Comparison of ENCODE assay signal across 19 cellular contexts in the genomic region with DNA sequence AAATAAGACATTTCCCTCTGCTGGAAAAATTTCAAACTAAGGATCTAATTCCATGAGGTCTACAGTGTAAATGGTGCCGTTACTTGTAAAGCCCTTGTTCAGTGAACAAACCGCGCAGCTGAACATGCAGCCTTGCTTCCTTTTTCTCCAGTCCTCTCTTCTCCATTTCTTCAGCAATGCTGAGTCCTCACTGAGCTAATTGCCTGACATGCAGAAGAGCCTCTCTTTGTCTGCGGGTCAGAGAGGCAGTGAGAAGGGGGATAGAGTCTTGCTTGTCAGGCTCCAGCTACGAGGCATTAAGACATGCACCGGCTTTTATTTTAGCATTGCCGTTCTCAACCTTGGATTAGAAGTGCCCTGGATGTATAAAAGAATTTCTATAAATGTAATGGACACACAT.
"Had no signal": no experiment of that assay in that cellular context is flagged by ENCODE, and none has a peak within 500 bp of the region (broad histone marks: within the 10 kb centered on the region; RNA-seq: fewer than 3 reads in every experiment).

No MANE protein-coding gene starts in this region.

- H3K9me3 Mint-ChIP-seq: activated CD4-positive, alpha-beta memory T cell treated with anti-CD3 and anti-CD28 coated beads, Interleukin-2, amount 10 ng/mL, durations not matched to agents 7 days and 5 days; activated naive CD4-positive, alpha-beta T cell treated with anti-CD3 and anti-CD28 coated beads, Interleukin-2, amount 50 U/mL, for 24 hours; natural killer cell had no signal

- H3K4me3 Mint-ChIP-seq: activated CD4-positive, alpha-beta memory T cell treated with anti-CD3 and anti-CD28 coated beads, Interleukin-2, amount 10 ng/mL, durations not matched to agents 7 days and 5 days; activated CD4-positive, alpha-beta T cell treated with anti-CD3 and anti-CD28 coated beads for 36 hours; activated naive CD4-positive, alpha-beta T cell treated with anti-CD3 and anti-CD28 coated beads, Interleukin-2, amount 50 U/mL, for 24 hours; natural killer cell had no signal

- DNase-seq: activated CD4-positive, alpha-beta memory T cell treated with anti-CD3 and anti-CD28 coated beads, Interleukin-2, amount 10 ng/mL, durations not matched to agents 7 days and 5 days; activated CD4-positive, alpha-beta T cell treated with anti-CD3 and anti-CD28 coated beads for 36 hours; activated effector memory CD4-positive, alpha-beta T cell treated with anti-CD3 and anti-CD28 coated beads, Interleukin-2, amount 50 U/mL, for 16 hours; activated T-cell treated with anti-CD3 and anti-CD28 coated beads, Interleukin-2, amount 50 U/mL, for 48 hours; adrenal gland; body of pancreas; caudate nucleus; natural killer cell; small intestine; stimulated activated CD4-positive, alpha-beta T cell treated with anti-CD3 and anti-CD28 coated beads, Interleukin-4, amount 100 ng/mL, for 4 hours; stimulated activated CD8-positive, alpha-beta memory T cell treated with anti-CD3 and anti-CD28 coated beads, Interleukin-4, amount 100 ng/mL, for 48 hours; stimulated activated naive CD8-positive, alpha-beta T cell treated with anti-CD3 and anti-CD28 coated beads, Interleukin-15, Interleukin-2, amounts not matched to agents 100 U/mL and 50 U/mL, for 24 hours; upper lobe of left lung; WERI-Rb-1 had no signal

- H3K4me3 ChIP-seq: adrenal gland, body of pancreas, coronary artery, prostate gland, upper lobe of left lung had no signal

- H3K4me1 Mint-ChIP-seq: activated CD4-positive, alpha-beta memory T cell treated with anti-CD3 and anti-CD28 coated beads, Interleukin-2, amount 10 ng/mL, durations not matched to agents 7 days and 5 days; activated CD4-positive, alpha-beta T cell treated with anti-CD3 and anti-CD28 coated beads for 36 hours; activated naive CD4-positive, alpha-beta T cell treated with anti-CD3 and anti-CD28 coated beads, Interleukin-2, amount 50 U/mL, for 24 hours had no signal

- H3K36me3 Mint-ChIP-seq: activated naive CD4-positive, alpha-beta T cell treated with anti-CD3 and anti-CD28 coated beads, Interleukin-2, amount 50 U/mL, for 24 hours; natural killer cell had no signal

- H3K27ac Mint-ChIP-seq: activated CD4-positive, alpha-beta memory T cell treated with anti-CD3 and anti-CD28 coated beads, Interleukin-2, amount 10 ng/mL, durations not matched to agents 7 days and 5 days; activated CD4-positive, alpha-beta T cell treated with anti-CD3 and anti-CD28 coated beads for 36 hours; activated naive CD4-positive, alpha-beta T cell treated with anti-CD3 and anti-CD28 coated beads, Interleukin-2, amount 50 U/mL, for 24 hours; natural killer cell had no signal

- H3K27me3 ChIP-seq: adrenal gland, body of pancreas, upper lobe of left lung had no signal

- H3K27ac ChIP-seq: adrenal gland, coronary artery, prostate gland, upper lobe of left lung, WERI-Rb-1 had no signal

- H3K36me3 ChIP-seq: adrenal gland, prostate gland, upper lobe of left lung, WERI-Rb-1 had no signal

- H3K4me1 ChIP-seq: adrenal gland, body of pancreas, prostate gland, upper lobe of left lung had no signal

- ATAC-seq: activated CD4-positive, alpha-beta T cell treated with anti-CD3 and anti-CD28 coated beads for 36 hours; esophagus mucosa; left lobe of liver; natural killer cell; stimulated activated naive CD8-positive, alpha-beta T cell treated with anti-CD3 and anti-CD28 coated beads, Interleukin-15, Interleukin-2, amounts not matched to agents 100 U/mL and 50 U/mL, for 24 hours had no signal

- H3K27me3 Mint-ChIP-seq: activated CD4-positive, alpha-beta memory T cell treated with anti-CD3 and anti-CD28 coated beads, Interleukin-2, amount 10 ng/mL, durations not matched to agents 7 days and 5 days; activated CD4-positive, alpha-beta T cell treated with anti-CD3 and anti-CD28 coated beads for 36 hours; activated naive CD4-positive, alpha-beta T cell treated with anti-CD3 and anti-CD28 coated beads, Interleukin-2, amount 50 U/mL, for 24 hours had no signal

- H3K9me3 ChIP-seq: adrenal gland, body of pancreas, prostate gland, upper lobe of left lung had no signal
